ENCODE assay signal across 30 cellular contexts in genomic region chrX:52598886-52599285, GRCh38. TPM values are rescaled to one million over a fixed set of nuclear protein-coding genes. Genes with fewer than 3 reads are reported as not detected.
"Had no signal": no experiment of that assay in that cellular context is flagged by ENCODE, and none has a peak within 500 bp of the region (broad histone marks: within the 10 kb centered on the region; RNA-seq: fewer than 3 reads in every experiment).

No MANE protein-coding gene starts in this region.

- H3K27ac Mint-ChIP-seq: naive thymus-derived CD8-positive, alpha-beta T cell; natural killer cell treated with Interleukin-12 subunit alpha and Interleukin-12 subunit beta and Interleukin-15 and Interleukin-18, amount 100 ng/mL, for 72 hours; nephron progenitor cell; stimulated activated effector memory CD8-positive, alpha-beta T cell treated with anti-CD3 and anti-CD28 coated beads, Interleukin-12 subunit alpha, Interleukin-12 subunit beta, amount 100 ng/mL, for 72 hours had no signal

- H3K27ac ChIP-seq: neutrophil, pancreas, psoas muscle, right lobe of liver, sigmoid colon, suprapubic skin, testis, tibial artery, transverse colon, upper lobe of left lung, vagina had no signal

- H3K4me1 Mint-ChIP-seq: naive B cell; naive thymus-derived CD8-positive, alpha-beta T cell; nephron progenitor cell; neural crest cell; stimulated activated effector memory CD8-positive, alpha-beta T cell treated with anti-CD3 and anti-CD28 coated beads, Interleukin-12 subunit alpha, Interleukin-12 subunit beta, amount 100 ng/mL, for 72 hours; stimulated activated naive CD8-positive, alpha-beta T cell treated with anti-CD3 and anti-CD28 coated beads, Interleukin-15, amount 100 ng/mL, for 72 hours had no signal

- ATAC-seq: naive thymus-derived CD8-positive, alpha-beta T cell; natural killer cell treated with Interleukin-12 subunit alpha and Interleukin-12 subunit beta and Interleukin-15 and Interleukin-18, amount 100 ng/mL, for 72 hours; pancreas; psoas muscle; right cardiac atrium; right lobe of liver; stimulated activated effector memory CD8-positive, alpha-beta T cell treated with anti-CD3 and anti-CD28 coated beads, Interleukin-12 subunit alpha, Interleukin-12 subunit beta, amount 100 ng/mL, for 72 hours; stimulated activated naive CD8-positive, alpha-beta T cell treated with anti-CD3 and anti-CD28 coated beads, Interleukin-15, amount 100 ng/mL, for 72 hours; stimulated activated naive CD8-positive, alpha-beta T cell treated with anti-CD3 and anti-CD28 coated beads, Interleukin-15, Interleukin-2, amounts not matched to agents 100 U/mL and 50 U/mL, for 24 hours had no signal

- H3K9me3 ChIP-seq: neutrophil, pancreas, psoas muscle, right lobe of liver, sigmoid colon, suprapubic skin, testis, transverse colon, upper lobe of left lung, vagina had no signal

- H3K27me3 Mint-ChIP-seq: stimulated activated naive CD8-positive, alpha-beta T cell treated with anti-CD3 and anti-CD28 coated beads, Interleukin-15, amount 100 ng/mL, for 72 hours had no signal

- H3K36me3 Mint-ChIP-seq: naive B cell; naive thymus-derived CD8-positive, alpha-beta T cell; natural killer cell treated with Interleukin-12 subunit alpha and Interleukin-12 subunit beta and Interleukin-15 and Interleukin-18, amount 100 ng/mL, for 72 hours; stimulated activated effector memory CD8-positive, alpha-beta T cell treated with anti-CD3 and anti-CD28 coated beads, Interleukin-12 subunit alpha, Interleukin-12 subunit beta, amount 100 ng/mL, for 72 hours had no signal

- H3K27me3 ChIP-seq: neutrophil, right lobe of liver, sigmoid colon, suprapubic skin, testis, tibial artery, transverse colon, upper lobe of left lung, vagina had no signal

- H3K9me3 Mint-ChIP-seq: naive thymus-derived CD8-positive, alpha-beta T cell; natural killer cell treated with Interleukin-12 subunit alpha and Interleukin-12 subunit beta and Interleukin-15 and Interleukin-18, amount 100 ng/mL, for 72 hours; stimulated activated effector memory CD8-positive, alpha-beta T cell treated with anti-CD3 and anti-CD28 coated beads, Interleukin-12 subunit alpha, Interleukin-12 subunit beta, amount 100 ng/mL, for 72 hours; stimulated activated naive CD8-positive, alpha-beta T cell treated with anti-CD3 and anti-CD28 coated beads, Interleukin-15, amount 100 ng/mL, for 72 hours had no signal

- FAIRE-seq: pancreas, small intestine, urothelium cell line had no signal

- H3K36me3 ChIP-seq: neutrophil, pancreas, right lobe of liver, sigmoid colon, suprapubic skin, tibial artery, transverse colon, upper lobe of left lung, vagina had no signal

- H3K4me1 ChIP-seq: pancreas, psoas muscle, right lobe of liver, sigmoid colon, suprapubic skin, testis, tibial artery, transverse colon, upper lobe of left lung, vagina had no signal

- H3K4me3 Mint-ChIP-seq: naive B cell; naive thymus-derived CD8-positive, alpha-beta T cell; natural killer cell treated with Interleukin-12 subunit alpha and Interleukin-12 subunit beta and Interleukin-15 and Interleukin-18, amount 100 ng/mL, for 72 hours; nephron progenitor cell; neural crest cell; stimulated activated effector memory CD8-positive, alpha-beta T cell treated with anti-CD3 and anti-CD28 coated beads, Interleukin-12 subunit alpha, Interleukin-12 subunit beta, amount 100 ng/mL, for 72 hours; stimulated activated naive CD8-positive, alpha-beta T cell treated with anti-CD3 and anti-CD28 coated beads, Interleukin-15, amount 100 ng/mL, for 72 hours had no signal

- H3K4me3 ChIP-seq: pancreas, psoas muscle, right lobe of liver, sigmoid colon, suprapubic skin, testis, tibial artery, transverse colon, upper lobe of left lung, vagina had no signal

- DNase-seq: naive B cell; naive thymus-derived CD8-positive, alpha-beta T cell; nephron progenitor cell; nucleus accumbens; pancreas; psoas muscle; right cardiac atrium; right lobe of liver; sigmoid colon; small intestine; stimulated activated CD4-positive, alpha-beta T cell treated with anti-CD3 and anti-CD28 coated beads, Interleukin-15, amount 100 ng/mL, for 24 hours; stimulated activated CD4-positive, alpha-beta T cell treated with anti-CD3 and anti-CD28 coated beads, Interleukin-2, amount 100 ng/mL, for 24 hours; stimulated activated CD4-positive, alpha-beta T cell treated with anti-CD3 and anti-CD28 coated beads, Interleukin-2, amount 100 ng/mL, for 48 hours; stimulated activated CD4-positive, alpha-beta T cell treated with anti-CD3 and anti-CD28 coated beads, Interleukin-4, amount 100 ng/mL, for 24 hours; stimulated activated naive CD4-positive, alpha-beta T cell; stimulated activated naive CD8-positive, alpha-beta T cell treated with anti-CD3 and anti-CD28 coated beads, Interleukin-15, amount 100 ng/mL, for 72 hours; stimulated activated naive CD8-positive, alpha-beta T cell treated with anti-CD3 and anti-CD28 coated beads, Interleukin-15, Interleukin-2, amounts not matched to agents 100 U/mL and 50 U/mL, for 24 hours; substantia nigra; testis; tibial artery; transverse colon; upper lobe of left lung had no signal

RNA-seq across cellular contexts. Expression of gene SSX7, which starts 55.8 kb away (rescaled TPM):
- polyA plus RNA-seq: naive thymus-derived CD8-positive, alpha-beta T cell; pancreas; psoas muscle; right cardiac atrium; sigmoid colon; small intestine; thymus had no signal
